1 cellular context compared by ENCODE assay signal in the genomic region with DNA sequence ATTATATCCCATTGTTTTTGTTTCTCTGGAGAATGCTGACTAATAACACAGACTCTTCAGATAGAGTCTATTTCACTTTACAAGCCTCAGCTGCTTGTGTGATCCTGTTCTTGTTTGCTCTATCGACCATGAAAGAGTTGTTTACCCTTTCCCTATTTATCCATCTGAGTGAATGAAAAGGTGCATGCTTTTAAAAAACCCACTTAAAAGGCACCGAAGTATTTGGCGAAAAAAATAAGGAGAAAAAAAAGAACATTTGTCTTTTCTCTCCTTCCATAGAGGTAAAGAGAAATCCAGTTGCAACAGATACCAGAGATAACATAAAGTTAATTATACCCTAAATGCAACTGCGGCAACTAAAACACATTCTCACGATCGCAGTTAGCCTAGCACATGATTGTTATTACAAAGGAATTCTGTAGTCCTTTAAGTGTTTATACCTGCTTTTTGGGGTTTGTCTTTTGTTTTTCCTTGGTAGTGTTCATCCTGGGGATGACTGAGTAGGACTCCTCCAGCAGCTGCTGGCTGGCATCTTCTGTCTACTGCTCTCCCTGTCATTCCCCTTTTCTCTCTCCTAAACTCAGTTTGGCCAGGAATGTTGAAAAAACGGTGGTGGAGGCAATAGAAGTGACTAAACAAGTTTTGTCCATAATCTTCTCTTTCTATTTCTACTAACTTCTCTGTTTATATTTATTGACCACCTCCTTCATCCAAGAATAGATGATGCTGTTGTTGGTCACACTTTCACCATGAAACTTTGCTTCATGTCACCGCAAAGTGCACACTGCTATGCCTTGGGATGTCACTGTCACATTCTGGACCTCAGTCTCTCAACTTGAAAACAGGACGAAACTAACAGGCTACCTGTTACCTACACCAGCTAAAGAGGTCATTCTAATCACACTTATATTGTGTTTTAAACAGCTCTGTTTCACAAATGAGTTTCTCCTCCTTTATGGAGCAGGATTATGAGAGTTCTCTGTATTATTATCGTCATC.
TF ChIP-seq lines count a peak whose summit lies in the region.

No MANE protein-coding gene starts in this region.

TF ChIP-seq in HepG2, 621 proteins besides CTCF, POLR2A, EP300 and RAD21 (continued from another document and continues in another):
- TF ChIP-seq ETS1 (CRISPR knock-in tag; IDR thresholded peaks at IDR 0.05) (no peak), GMEB1 (CRISPR knock-in tag; IDR thresholded peaks at IDR 0.05; ENCODE audit: borderline replicate concordance) (no peak), DMAP1 (CRISPR knock-in tag; IDR thresholded peaks at IDR 0.05) (no peak), PAWR (CRISPR knock-in tag; IDR thresholded peaks at IDR 0.05; ENCODE audit: borderline replicate concordance) (no peak), MZF1 (CRISPR knock-in tag; IDR thresholded peaks at IDR 0.05; ENCODE audit: borderline replicate concordance) (no peak), RARG (CRISPR knock-in tag; IDR thresholded peaks at IDR 0.05; ENCODE audit: low read depth) (no peak), ZNF354B (CRISPR knock-in tag; IDR thresholded peaks at IDR 0.05) (no peak), ZNF503 (CRISPR knock-in tag; IDR thresholded peaks at IDR 0.05) (peak; percentile 87), ZNF24 (IDR thresholded peaks at IDR 0.05) (no peak), ZNF264 (CRISPR knock-in tag; IDR thresholded peaks at IDR 0.05) (no peak), ZNF296 (CRISPR knock-in tag; conservative IDR thresholded peaks at IDR 0.05) (no peak), ATRX (CRISPR knock-in tag; IDR thresholded peaks at IDR 0.05; ENCODE audit: borderline replicate concordance) (no peak), MNT (IDR thresholded peaks at IDR 0.05) (no peak), ZMYM4 (CRISPR knock-in tag; IDR thresholded peaks at IDR 0.05) (no peak), ZNF331 (CRISPR knock-in tag; IDR thresholded peaks at IDR 0.05) (0 out of 2 replicates have a peak, but pooled peaks have one; percentile 10), CREB1 (IDR thresholded peaks at IDR 0.05) (no peak), CREB1 (CRISPR knock-in tag; IDR thresholded peaks at IDR 0.05) (peak; percentile 81), CREM (IDR thresholded peaks at IDR 0.05) (peak; percentile 91), CREM (CRISPR knock-in tag; IDR thresholded peaks at IDR 0.05) (no peak), ZNF251 (CRISPR knock-in tag; IDR thresholded peaks at IDR 0.05) (no peak), KLF12 (CRISPR knock-in tag; IDR thresholded peaks at IDR 0.05; ENCODE audit: borderline replicate concordance) (no peak)
- TF ChIP-seq, protein P1, sequence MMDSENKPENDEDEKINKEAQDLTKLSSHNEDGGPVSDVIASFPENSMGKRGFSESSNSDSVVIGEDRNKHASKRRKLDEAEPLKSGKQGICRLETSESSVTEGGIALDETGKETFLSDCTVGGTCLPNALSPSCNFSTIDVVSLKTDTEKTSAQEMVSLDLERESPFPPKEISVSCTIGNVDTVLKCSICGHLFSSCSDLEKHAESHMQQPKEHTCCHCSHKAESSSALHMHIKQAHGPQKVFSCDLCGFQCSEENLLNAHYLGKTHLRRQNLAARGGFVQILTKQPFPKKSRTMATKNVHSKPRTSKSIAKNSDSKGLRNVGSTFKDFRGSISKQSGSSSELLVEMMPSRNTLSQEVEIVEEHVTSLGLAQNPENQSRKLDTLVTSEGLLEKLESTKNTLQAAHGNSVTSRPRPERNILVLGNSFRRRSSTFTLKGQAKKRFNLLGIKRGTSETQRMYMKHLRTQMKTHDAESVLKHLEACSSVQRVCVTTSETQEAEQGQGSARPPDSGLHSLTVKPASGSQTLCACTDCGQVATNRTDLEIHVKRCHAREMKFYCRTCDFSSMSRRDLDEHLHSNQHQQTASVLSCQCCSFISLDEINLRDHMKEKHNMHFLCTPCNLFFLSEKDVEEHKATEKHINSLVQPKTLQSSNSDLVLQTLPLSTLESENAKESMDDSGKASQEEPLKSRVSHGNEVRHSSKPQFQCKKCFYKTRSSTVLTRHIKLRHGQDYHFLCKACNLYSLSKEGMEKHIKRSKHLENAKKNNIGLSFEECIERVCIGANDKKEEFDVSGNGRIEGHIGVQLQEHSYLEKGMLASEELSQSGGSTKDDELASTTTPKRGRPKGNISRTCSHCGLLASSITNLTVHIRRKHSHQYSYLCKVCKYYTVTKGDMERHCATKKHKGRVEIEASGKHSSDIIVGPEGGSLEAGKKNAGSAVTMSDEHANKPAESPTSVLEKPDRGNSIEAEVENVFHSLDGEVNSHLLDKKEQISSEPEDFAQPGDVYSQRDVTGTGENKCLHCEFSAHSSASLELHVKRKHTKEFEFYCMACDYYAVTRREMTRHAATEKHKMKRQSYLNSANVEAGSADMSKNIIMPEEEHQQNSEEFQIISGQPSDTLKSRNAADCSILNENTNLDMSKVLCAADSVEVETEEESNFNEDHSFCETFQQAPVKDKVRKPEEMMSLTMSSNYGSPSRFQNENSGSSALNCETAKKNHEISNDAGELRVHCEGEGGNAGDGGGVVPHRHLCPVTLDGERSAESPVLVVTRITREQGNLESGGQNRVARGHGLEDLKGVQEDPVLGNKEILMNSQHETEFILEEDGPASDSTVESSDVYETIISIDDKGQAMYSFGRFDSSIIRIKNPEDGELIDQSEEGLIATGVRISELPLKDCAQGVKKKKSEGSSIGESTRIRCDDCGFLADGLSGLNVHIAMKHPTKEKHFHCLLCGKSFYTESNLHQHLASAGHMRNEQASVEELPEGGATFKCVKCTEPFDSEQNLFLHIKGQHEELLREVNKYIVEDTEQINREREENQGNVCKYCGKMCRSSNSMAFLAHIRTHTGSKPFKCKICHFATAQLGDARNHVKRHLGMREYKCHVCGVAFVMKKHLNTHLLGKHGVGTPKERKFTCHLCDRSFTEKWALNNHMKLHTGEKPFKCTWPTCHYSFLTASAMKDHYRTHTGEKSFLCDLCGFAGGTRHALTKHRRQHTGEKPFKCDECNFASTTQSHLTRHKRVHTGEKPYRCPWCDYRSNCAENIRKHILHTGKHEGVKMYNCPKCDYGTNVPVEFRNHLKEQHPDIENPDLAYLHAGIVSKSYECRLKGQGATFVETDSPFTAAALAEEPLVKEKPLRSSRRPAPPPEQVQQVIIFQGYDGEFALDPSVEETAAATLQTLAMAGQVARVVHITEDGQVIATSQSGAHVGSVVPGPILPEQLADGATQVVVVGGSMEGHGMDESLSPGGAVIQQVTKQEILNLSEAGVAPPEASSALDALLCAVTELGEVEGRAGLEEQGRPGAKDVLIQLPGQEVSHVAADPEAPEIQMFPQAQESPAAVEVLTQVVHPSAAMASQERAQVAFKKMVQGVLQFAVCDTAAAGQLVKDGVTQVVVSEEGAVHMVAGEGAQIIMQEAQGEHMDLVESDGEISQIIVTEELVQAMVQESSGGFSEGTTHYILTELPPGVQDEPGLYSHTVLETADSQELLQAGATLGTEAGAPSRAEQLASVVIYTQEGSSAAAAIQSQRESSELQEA (CRISPR knock-in tag; IDR thresholded peaks at IDR 0.05; ENCODE audit: not compliant biosample characterization): no peak
- TF ChIP-seq, protein P2, sequence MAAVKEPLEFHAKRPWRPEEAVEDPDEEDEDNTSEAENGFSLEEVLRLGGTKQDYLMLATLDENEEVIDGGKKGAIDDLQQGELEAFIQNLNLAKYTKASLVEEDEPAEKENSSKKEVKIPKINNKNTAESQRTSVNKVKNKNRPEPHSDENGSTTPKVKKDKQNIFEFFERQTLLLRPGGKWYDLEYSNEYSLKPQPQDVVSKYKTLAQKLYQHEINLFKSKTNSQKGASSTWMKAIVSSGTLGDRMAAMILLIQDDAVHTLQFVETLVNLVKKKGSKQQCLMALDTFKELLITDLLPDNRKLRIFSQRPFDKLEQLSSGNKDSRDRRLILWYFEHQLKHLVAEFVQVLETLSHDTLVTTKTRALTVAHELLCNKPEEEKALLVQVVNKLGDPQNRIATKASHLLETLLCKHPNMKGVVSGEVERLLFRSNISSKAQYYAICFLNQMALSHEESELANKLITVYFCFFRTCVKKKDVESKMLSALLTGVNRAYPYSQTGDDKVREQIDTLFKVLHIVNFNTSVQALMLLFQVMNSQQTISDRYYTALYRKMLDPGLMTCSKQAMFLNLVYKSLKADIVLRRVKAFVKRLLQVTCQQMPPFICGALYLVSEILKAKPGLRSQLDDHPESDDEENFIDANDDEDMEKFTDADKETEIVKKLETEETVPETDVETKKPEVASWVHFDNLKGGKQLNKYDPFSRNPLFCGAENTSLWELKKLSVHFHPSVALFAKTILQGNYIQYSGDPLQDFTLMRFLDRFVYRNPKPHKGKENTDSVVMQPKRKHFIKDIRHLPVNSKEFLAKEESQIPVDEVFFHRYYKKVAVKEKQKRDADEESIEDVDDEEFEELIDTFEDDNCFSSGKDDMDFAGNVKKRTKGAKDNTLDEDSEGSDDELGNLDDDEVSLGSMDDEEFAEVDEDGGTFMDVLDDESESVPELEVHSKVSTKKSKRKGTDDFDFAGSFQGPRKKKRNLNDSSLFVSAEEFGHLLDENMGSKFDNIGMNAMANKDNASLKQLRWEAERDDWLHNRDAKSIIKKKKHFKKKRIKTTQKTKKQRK (IDR thresholded peaks at IDR 0.05; ENCODE audit: low read length): no peak
- TF ChIP-seq, protein P3, sequence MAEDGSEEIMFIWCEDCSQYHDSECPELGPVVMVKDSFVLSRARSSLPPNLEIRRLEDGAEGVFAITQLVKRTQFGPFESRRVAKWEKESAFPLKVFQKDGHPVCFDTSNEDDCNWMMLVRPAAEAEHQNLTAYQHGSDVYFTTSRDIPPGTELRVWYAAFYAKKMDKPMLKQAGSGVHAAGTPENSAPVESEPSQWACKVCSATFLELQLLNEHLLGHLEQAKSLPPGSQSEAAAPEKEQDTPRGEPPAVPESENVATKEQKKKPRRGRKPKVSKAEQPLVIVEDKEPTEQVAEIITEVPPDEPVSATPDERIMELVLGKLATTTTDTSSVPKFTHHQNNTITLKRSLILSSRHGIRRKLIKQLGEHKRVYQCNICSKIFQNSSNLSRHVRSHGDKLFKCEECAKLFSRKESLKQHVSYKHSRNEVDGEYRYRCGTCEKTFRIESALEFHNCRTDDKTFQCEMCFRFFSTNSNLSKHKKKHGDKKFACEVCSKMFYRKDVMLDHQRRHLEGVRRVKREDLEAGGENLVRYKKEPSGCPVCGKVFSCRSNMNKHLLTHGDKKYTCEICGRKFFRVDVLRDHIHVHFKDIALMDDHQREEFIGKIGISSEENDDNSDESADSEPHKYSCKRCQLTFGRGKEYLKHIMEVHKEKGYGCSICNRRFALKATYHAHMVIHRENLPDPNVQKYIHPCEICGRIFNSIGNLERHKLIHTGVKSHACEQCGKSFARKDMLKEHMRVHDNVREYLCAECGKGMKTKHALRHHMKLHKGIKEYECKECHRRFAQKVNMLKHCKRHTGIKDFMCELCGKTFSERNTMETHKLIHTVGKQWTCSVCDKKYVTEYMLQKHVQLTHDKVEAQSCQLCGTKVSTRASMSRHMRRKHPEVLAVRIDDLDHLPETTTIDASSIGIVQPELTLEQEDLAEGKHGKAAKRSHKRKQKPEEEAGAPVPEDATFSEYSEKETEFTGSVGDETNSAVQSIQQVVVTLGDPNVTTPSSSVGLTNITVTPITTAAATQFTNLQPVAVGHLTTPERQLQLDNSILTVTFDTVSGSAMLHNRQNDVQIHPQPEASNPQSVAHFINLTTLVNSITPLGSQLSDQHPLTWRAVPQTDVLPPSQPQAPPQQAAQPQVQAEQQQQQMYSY (CRISPR knock-in tag; IDR thresholded peaks at IDR 0.05): no peak
